ENCODE assay signal across 20 cellular contexts in the genomic region with DNA sequence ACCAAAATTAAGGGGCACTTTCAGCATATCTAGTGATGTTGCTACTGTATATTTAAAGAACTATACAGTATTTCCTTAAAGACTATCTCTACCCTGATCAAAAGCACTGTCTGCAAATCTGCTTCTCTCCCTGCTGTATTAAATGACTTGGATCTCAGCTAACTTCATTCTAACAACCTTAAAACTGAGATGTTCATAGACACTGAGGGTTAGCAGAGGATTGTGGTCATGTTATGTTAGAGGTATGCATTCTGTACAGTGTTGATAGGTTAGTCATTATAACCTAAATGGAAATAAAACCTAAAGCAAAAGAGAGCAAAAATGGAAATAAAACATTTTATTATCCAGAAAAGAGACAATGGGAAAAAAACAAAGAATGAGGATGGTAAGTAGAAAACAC. TPM values are rescaled to one million over a fixed set of nuclear protein-coding genes. Genes with fewer than 3 reads are reported as not detected.
DNase-seq lines count a peak whose midpoint lies in the region; ATAC-seq, FAIRE-seq and TF ChIP-seq lines count a peak whose summit lies in the region.
"Had no signal": no experiment of that assay in that cellular context is flagged by ENCODE, and none has a peak within 500 bp of the region (broad histone marks: within the 10 kb centered on the region; RNA-seq: fewer than 3 reads in every experiment).

No MANE protein-coding gene starts in this region.

- peak overlapping the region; percentile 67 to 87 (median 85) for H3K4me3 Mint-ChIP-seq in CD4-positive, alpha-beta memory T cell
- peak overlapping the region; percentile 97 for H3K4me3 Mint-ChIP-seq in activated T-helper 17 cell treated with anti-CD3 and anti-CD28 coated beads, Interleukin-2, amount 50 U/mL, for 72 hours
- H3K4me3 Mint-ChIP-seq in naive B cell: peak overlapping the region in 7 of 8 donors; percentile 4 to 74 (median 60)
- H3K4me3 Mint-ChIP-seq: type B pancreatic cell had no signal

- POLR2A ChIA-PET in CD4-positive, alpha-beta memory T cell (lab: Charles Lee; ENCODE audit: partially characterized antibody): interaction anchor here (0.9 to 19.6 kb wide), 17 partner anchors 9 to 309 kb away, joined by 3 to 929 read pairs (median 19); a partner anchor contains a TSS

- H3K36me3 Mint-ChIP-seq in CD4-positive, alpha-beta memory T cell: peaks cover 53 to 74% of the 10 kb centered on the region in 2 donors
- H3K36me3 Mint-ChIP-seq in activated T-helper 17 cell treated with anti-CD3 and anti-CD28 coated beads, Interleukin-2, amount 50 U/mL, for 72 hours (ENCODE audit: low read depth): peaks cover 96% of the 10 kb centered on the region
- H3K36me3 Mint-ChIP-seq in naive B cell: peaks cover 9 to 21% of the 10 kb centered on the region in 2 donors

- no peaks in the 10 kb centered on the region for H3K9me3 Mint-ChIP-seq in CD4-positive, alpha-beta memory T cell
- H3K9me3 Mint-ChIP-seq in activated T-helper 17 cell treated with anti-CD3 and anti-CD28 coated beads, Interleukin-2, amount 50 U/mL, for 72 hours: no peaks in the 10 kb centered on the region
- no peaks in the 10 kb centered on the region for H3K9me3 Mint-ChIP-seq in naive B cell
- H3K9me3 Mint-ChIP-seq: type B pancreatic cell had no signal

- H3K27me3 ChIP-seq in CD4-positive, alpha-beta memory T cell (ENCODE audit: insufficient read depth, low read length): no peaks in the 10 kb centered on the region
- H3K27me3 ChIP-seq: Peyer's patch had no signal

- peak; percentile 30 for ATAC-seq in activated T-helper 17 cell treated with anti-CD3 and anti-CD28 coated beads, Interleukin-2, amount 50 U/mL, for 72 hours (replicated peaks)
- no peak for ATAC-seq in naive B cell (ENCODE audit: low read depth in 2 of 2)
- no peak for ATAC-seq in HG03039 (IDR thresholded peaks at IDR 0.05; ENCODE audit: unreplicated experiment)
- no peak for ATAC-seq in HG03097 (IDR thresholded peaks at IDR 0.05; ENCODE audit: low FRiP score, unreplicated experiment)

- in situ Hi-C loops in KBM-7 (cut with MboI; ENCODE audit: low pct_unique_long_range_greater_than_20kb, low sequenced_read_pairs): no loop called here

- peak overlapping the region; percentile 85 to 96 (median 94) for H3K27ac Mint-ChIP-seq in CD4-positive, alpha-beta memory T cell
- peak overlapping the region; percentile 77 for H3K27ac Mint-ChIP-seq in activated T-helper 17 cell treated with anti-CD3 and anti-CD28 coated beads, Interleukin-2, amount 50 U/mL, for 72 hours
- peak overlapping the region; percentile 40 to 93 (median 90) for H3K27ac Mint-ChIP-seq in naive B cell
- H3K27ac Mint-ChIP-seq: type B pancreatic cell had no signal

- peak overlapping the region in 1 of 2 donors; percentile 17 for H3K4me3 ChIP-seq in CD4-positive, alpha-beta memory T cell (ENCODE audit: low read length in 2 of 2)
- H3K4me3 ChIP-seq: Peyer's patch, skin epidermis had no signal

- no peak for TF ChIP-seq POLR2A in GM12891 (IDR thresholded peaks at IDR 0.05; ENCODE audit: low read depth, low read length)

- no peaks in the 10 kb centered on the region for H3K27me3 Mint-ChIP-seq in CD4-positive, alpha-beta memory T cell
- H3K27me3 Mint-ChIP-seq in activated T-helper 17 cell treated with anti-CD3 and anti-CD28 coated beads, Interleukin-2, amount 50 U/mL, for 72 hours: no peaks in the 10 kb centered on the region
- H3K27me3 Mint-ChIP-seq in naive B cell: no peaks in the 10 kb centered on the region
- H3K27me3 Mint-ChIP-seq: type B pancreatic cell had no signal

- H3K4me1 Mint-ChIP-seq in CD4-positive, alpha-beta memory T cell: peaks cover 62 to 90% (median 72%) of the 10 kb centered on the region in 4 donors
- peaks cover 61% of the 10 kb centered on the region for H3K4me1 Mint-ChIP-seq in activated T-helper 17 cell treated with anti-CD3 and anti-CD28 coated beads, Interleukin-2, amount 50 U/mL, for 72 hours
- H3K4me1 Mint-ChIP-seq in naive B cell: peaks cover 67 to 78% (median 72%) of the 10 kb centered on the region in 3 donors

- no peaks in the 10 kb centered on the region for H3K9me3 ChIP-seq in CD4-positive, alpha-beta memory T cell (ENCODE audit: control insufficient read depth in 1 of 2, low read length in 2 of 2)
- H3K9me3 ChIP-seq: Peyer's patch had no signal

- intact Hi-C loops in CD4-positive, alpha-beta memory T cell (cut with micrococcal nuclease): no loop called here

- no peak for DNase-seq in CD4-positive, alpha-beta memory T cell
- DNase-seq in GM12891 (ENCODE audit: insufficient read length, low spot score) (no peak), naive B cell (no peak), amygdala (lab: John Stamatoyannopoulos, UW) (no peak), KBM-7 (no peak)
- DNase-seq: AML-193, amniotic stem cell, DMS53, KG1, NCI-H1092 treated with DMSO at 0.1 percent for 48 hours, NCI-H748 treated with DMSO at 0.1 percent for 48 hours, Peyer's patch had no signal

- peaks cover 35% of the 10 kb centered on the region for H3K36me3 ChIP-seq in CD4-positive, alpha-beta memory T cell (ENCODE audit: insufficient read depth, low read length)
- H3K36me3 ChIP-seq: Peyer's patch had no signal

- FAIRE-seq in GM12891 (lab: Jason Lieb, UNC): peak; percentile 61

- H3K4me1 ChIP-seq in CD4-positive, alpha-beta memory T cell (ENCODE audit: insufficient read depth, low read length): peaks cover 98% of the 10 kb centered on the region
- H3K4me1 ChIP-seq: parathyroid adenoma had no signal

- H3K27ac ChIP-seq in CD4-positive, alpha-beta memory T cell (ENCODE audit: low read depth, low read length): peak overlapping the region; percentile 66
- H3K27ac ChIP-seq: HL-60, parathyroid adenoma had no signal

- CTCF ChIA-PET in CD4-positive, alpha-beta memory T cell (lab: Charles Lee; ENCODE audit: partially characterized antibody): interaction anchor here (1.0 to 14.1 kb wide), 14 partner anchors 9 to 138 kb away, joined by 3 to 217 read pairs (median 4); a partner anchor contains a TSS

TF ChIP-seq in GM12891, 5 proteins besides CTCF, POLR2A, EP300 and RAD21:
- TF ChIP-seq POU2F2 (IDR thresholded peaks at IDR 0.05; ENCODE audit: low read depth, low read length) (no peak), PAX5 (IDR thresholded peaks at IDR 0.05; ENCODE audit: insufficient read depth, low read length, severe bottlenecking) (no peak), TAF1 (IDR thresholded peaks at IDR 0.05; ENCODE audit: low read depth, low read length) (no peak), SPI1 (IDR thresholded peaks at IDR 0.05; ENCODE audit: low read depth, low read length) (no peak), POLR2AphosphoS5 (IDR thresholded peaks at IDR 0.05; ENCODE audit: low read depth, low read length) (no peak)

RNA-seq across cellular contexts. Expression of a gene that starts 9.9 kb away (rescaled TPM):
- 100 to 1,000 TPM; 203 to 204 TPM for total RNA-seq in CD4-positive, alpha-beta memory T cell
- polyA plus RNA-seq in CD4-positive, alpha-beta memory T cell: 100 to 1,000 TPM; 563 to 954 TPM
- 61.8 TPM for polyA plus RNA-seq in GM12891 (2012; ENCODE audit: low read depth, missing spikeins)
- total RNA-seq in activated T-helper 17 cell treated with anti-CD3 and anti-CD28 coated beads, Interleukin-2, amount 50 U/mL, for 72 hours: 10 to 100 TPM; 92.4 to 95.1 TPM
- polyA plus RNA-seq in naive B cell (ENCODE audit: low read depth in 6 of 6): 100 to 1,000 TPM in 5 of 6 donors, 10 to 100 TPM in 1; 98.3 to 487 (median 158) TPM

RNA-seq across cellular contexts. Expression of a gene that starts 39.2 kb away (rescaled TPM):
- 10 to 100 TPM; 21.5 to 22.8 TPM for total RNA-seq in CD4-positive, alpha-beta memory T cell
- polyA plus RNA-seq in CD4-positive, alpha-beta memory T cell: 10 to 100 TPM; 23.1 to 29.5 TPM
- 2.3 TPM for polyA plus RNA-seq in GM12891 (2012; ENCODE audit: low read depth, missing spikeins)
- 10 to 100 TPM in 1 of 2 donors, 1 to 10 TPM in 1; 8.7 to 10.1 TPM for total RNA-seq in activated T-helper 17 cell treated with anti-CD3 and anti-CD28 coated beads, Interleukin-2, amount 50 U/mL, for 72 hours
- polyA plus RNA-seq in naive B cell (ENCODE audit: low read depth in 6 of 6): 100 to 1,000 TPM in 5 of 6 donors, 10 to 100 TPM in 1; 70.6 to 229 (median 135) TPM
- total RNA-seq: cerebellum had no signal
